In genomic region chr4:18538121-18538520, GRCh38 we compare ENCODE assay signal across 36 cellular contexts.
"Had no signal": no experiment of that assay in that cellular context is flagged by ENCODE, and none has a peak within 500 bp of the region (broad histone marks: within the 10 kb centered on the region; RNA-seq: fewer than 3 reads in every experiment).

No MANE protein-coding gene starts in this region.

- H3K4me3 ChIP-seq: MG63 had no signal

- H3K36me3 ChIP-seq: MG63 had no signal

- DNase-seq: Karpas-422, Kasumi-1, MG63, MM.1S, MV-4-11, NCI-H1048, NCI-H1092, NCI-H1092 treated with DMSO at 0.1 percent for 48 hours, NCI-H1105, NCI-H1105 treated with DMSO at 0.1 percent for 48 hours, NCI-H1417 treated with DMSO at 0.1 percent for 48 hours, NCI-H1436, NCI-H1436 treated with DMSO at 0.1 percent for 48 hours, NCI-H146, NCI-H1694, NCI-H1694 treated with DMSO at 0.1 percent for 48 hours, NCI-H187, NCI-H187 treated with DMSO at 0.1 percent for 48 hours, NCI-H1930, NCI-H2029, NCI-H2029 treated with DMSO at 0.1 percent for 48 hours, NCI-H2081, NCI-H2081 treated with DMSO at 0.1 percent for 48 hours, NCI-H2107, NCI-H2171, NCI-H2171 treated with DMSO at 0.1 percent for 48 hours, NCI-H2227 treated with DMSO at 0.1 percent for 48 hours, NCI-H226, NCI-H345, NCI-H446, NCI-H446 treated with DMSO at 0.1 percent for 48 hours, NCI-H510A, NCI-H510A treated with DMSO at 0.1 percent for 48 hours, NCI-H524, NCI-H524 treated with DMSO at 0.1 percent for 48 hours, NCI-H526 had no signal

- H3K27me3 ChIP-seq: MG63 had no signal

- H3K9me3 ChIP-seq: MG63 had no signal
